In genomic region chr11:72520815-72521214, GRCh38 we compare ENCODE assay signal across 23 cellular contexts.
DNase-seq lines count a peak whose midpoint lies in the region; ATAC-seq and TF ChIP-seq lines count a peak whose summit lies in the region.
"Had no signal": no experiment of that assay in that cellular context is flagged by ENCODE, and none has a peak within 500 bp of the region (broad histone marks: within the 10 kb centered on the region; RNA-seq: fewer than 3 reads in every experiment).

No MANE protein-coding gene starts in this region.

- TF ChIP-seq CTCF in CD4-positive, alpha-beta T cell (IDR thresholded peaks at IDR 0.05): no peak
- TF ChIP-seq CTCF in type B pancreatic cell (conservative IDR thresholded peaks at IDR 0.05): peak; percentile 31

- H3K9me3 ChIP-seq in CD4-positive, alpha-beta T cell (ENCODE audit: control insufficient read depth, low read length): no peaks in the 10 kb centered on the region
- no peaks in the 10 kb centered on the region for H3K9me3 ChIP-seq in T-helper 17 cell (ENCODE audit: control insufficient read depth, low read length, poor library complexity, severe bottlenecking)
- H3K9me3 ChIP-seq: SK-N-SH had no signal

- no peaks in the 10 kb centered on the region for H3K36me3 Mint-ChIP-seq in CD4-positive, alpha-beta T cell (ENCODE audit: low read depth)
- no peaks in the 10 kb centered on the region for H3K36me3 Mint-ChIP-seq in T-helper 17 cell (ENCODE audit: low read depth)
- H3K36me3 Mint-ChIP-seq in immature natural killer cell: no peaks in the 10 kb centered on the region
- H3K36me3 Mint-ChIP-seq in type B pancreatic cell: no peaks in the 10 kb centered on the region
- H3K36me3 Mint-ChIP-seq: CD4-positive, CD25-positive, alpha-beta regulatory T cell had no signal

- POLR2A ChIA-PET in CD4-positive, alpha-beta T cell (lab: Charles Lee): no interaction called here

- no peaks in the 10 kb centered on the region for H3K27me3 ChIP-seq in CD4-positive, alpha-beta T cell (ENCODE audit: control insufficient read depth, insufficient read depth, low read length)

- ATAC-seq in CD4-positive, alpha-beta T cell (ENCODE audit: poor library complexity): no peak
- ATAC-seq in T-helper 17 cell: no peak
- ATAC-seq: HCT116, HepG2, PC-3 had no signal

- H3K9me3 Mint-ChIP-seq in CD4-positive, alpha-beta T cell: no peaks in the 10 kb centered on the region
- peaks cover 0 to 2% (median 0%) of the 10 kb centered on the region in 6 donors for H3K9me3 Mint-ChIP-seq in immature natural killer cell
- no peaks in the 10 kb centered on the region for H3K9me3 Mint-ChIP-seq in type B pancreatic cell

- peak overlapping the region; percentile 65 for H3K27ac Mint-ChIP-seq in CD4-positive, alpha-beta T cell
- H3K27ac Mint-ChIP-seq in T-helper 17 cell: peak overlapping the region; percentile 87
- peak overlapping the region; percentile 21 to 95 (median 79) for H3K27ac Mint-ChIP-seq in immature natural killer cell
- no peak overlapping the region for H3K27ac Mint-ChIP-seq in type B pancreatic cell

- DNase-seq in CD4-positive, alpha-beta T cell: no peak
- DNase-seq in T-helper 17 cell (no peak), immature natural killer cell (no peak), type B pancreatic cell (ENCODE audit: extremely low spot score, unreplicated experiment) (no peak), putamen (ENCODE audit: low spot score) (no peak), OCI-M2 (lab: John Stamatoyannopoulos, UW; ENCODE audit: unreplicated experiment) (no peak)
- DNase-seq in stimulated activated naive CD4-positive, alpha-beta T cell treated with Interleukin-2 at 50 U/mL for 16 hours (lab: John Stamatoyannopoulos, UW): no peak
- DNase-seq: CD4-positive, CD25-positive, alpha-beta regulatory T cell; COR-L47; DMS53; Karpas-422; NCI-H1092 treated with DMSO at 0.1 percent for 48 hours; NCI-H1436; NCI-H187; NCI-H2081 treated with DMSO at 0.1 percent for 48 hours; NCI-H2171; NCI-H345; NCI-H524; NCI-H774; PC-3; SK-N-SH had no signal

- no peak overlapping the region for H3K4me3 Mint-ChIP-seq in CD4-positive, alpha-beta T cell
- no peak overlapping the region for H3K4me3 Mint-ChIP-seq in T-helper 17 cell
- peak overlapping the region; percentile 34 to 89 (median 78) for H3K4me3 Mint-ChIP-seq in immature natural killer cell
- H3K4me3 Mint-ChIP-seq in type B pancreatic cell: no peak overlapping the region

- H3K27ac ChIP-seq in CD4-positive, alpha-beta T cell (ENCODE audit: low read depth, low read length): no peak overlapping the region

- intact Hi-C loops in CD4-positive, alpha-beta T cell (cut with DNase I, micrococcal nuclease): no loop called here

- no peaks in the 10 kb centered on the region for H3K27me3 Mint-ChIP-seq in CD4-positive, alpha-beta T cell
- H3K27me3 Mint-ChIP-seq in T-helper 17 cell (no peaks in the 10 kb centered on the region), immature natural killer cell (ENCODE audit: low read depth in 3 of 3) (peaks cover 6 to 12% (median 10%) of the 10 kb centered on the region in 3 donors), type B pancreatic cell (peaks cover 15% of the 10 kb centered on the region)
- H3K27me3 Mint-ChIP-seq: CD4-positive, CD25-positive, alpha-beta regulatory T cell had no signal

- H3K4me1 Mint-ChIP-seq in CD4-positive, alpha-beta T cell (ENCODE audit: low read depth): peaks cover 30% of the 10 kb centered on the region
- H3K4me1 Mint-ChIP-seq in T-helper 17 cell: peaks cover 33% of the 10 kb centered on the region
- peaks cover 60 to 68% of the 10 kb centered on the region in 2 donors for H3K4me1 Mint-ChIP-seq in immature natural killer cell
- peaks cover 7% of the 10 kb centered on the region for H3K4me1 Mint-ChIP-seq in type B pancreatic cell (ENCODE audit: unreplicated experiment)

- CTCF ChIA-PET in CD4-positive, alpha-beta T cell (lab: Charles Lee): no interaction called here

Comparison
In these comparisons a context has a peak if more than half of its experiments do, and no peak if none do; other contexts are left out.
1. H3K4me3 Mint-ChIP-seq: peak in immature natural killer cell (5 of 5); none in CD4-positive, alpha-beta T cell (single experiment), T-helper 17 cell (single experiment) and type B pancreatic cell (single experiment).